ENCODE assay signal across 8 cellular contexts in the genomic region with DNA sequence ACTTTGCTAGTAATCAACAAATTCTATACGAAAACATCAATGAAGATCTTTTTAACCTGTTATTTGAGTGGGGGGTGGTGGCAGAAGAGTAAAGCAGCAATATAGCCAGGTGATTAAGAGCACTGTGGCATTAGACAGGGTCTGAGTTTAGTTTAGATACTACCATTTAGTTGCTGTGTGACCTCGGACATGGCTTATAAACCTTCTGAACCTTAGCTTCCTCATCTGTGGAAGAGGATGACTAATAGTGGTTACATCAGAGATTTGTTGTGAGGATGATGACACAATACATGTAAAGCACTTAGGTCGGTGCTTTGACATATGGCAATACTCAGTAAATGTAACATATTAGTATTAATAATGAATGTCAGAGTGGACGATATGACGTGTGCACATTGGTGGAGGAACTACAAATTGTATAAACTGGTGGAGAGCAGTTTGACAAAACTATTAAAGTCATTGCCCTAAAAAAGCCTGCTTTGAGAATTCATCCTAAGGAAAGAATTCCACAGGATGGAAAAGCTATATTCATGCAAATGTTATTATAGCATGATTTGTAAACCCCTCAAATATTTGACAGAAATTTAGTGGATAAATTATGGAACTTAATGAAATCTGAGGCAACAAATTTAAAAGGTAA. TPM values are rescaled to one million over a fixed set of nuclear protein-coding genes. Genes with fewer than 3 reads are reported as not detected.
DNase-seq lines count a peak whose midpoint lies in the region; ATAC-seq, FAIRE-seq and TF ChIP-seq lines count a peak whose summit lies in the region.

No MANE protein-coding gene starts in this region.

- no peak overlapping the region for H3K4me3 ChIP-seq in kidney epithelial cell (ENCODE audit: low read depth, low read length)

- ATAC-seq in HG02759 (IDR thresholded peaks at IDR 0.05; ENCODE audit: unreplicated experiment), result peak; percentile 74

- DNase-seq in GM18507 (ENCODE audit: extremely low spot score, insufficient read length, low read depth) (no peak), OCI-M1 (lab: John Stamatoyannopoulos, UW) (peak; percentile 65), kidney epithelial cell (ENCODE audit: low read depth) (peak; percentile 10), medulla oblongata (ENCODE audit: extremely low spot score) (no peak), NCI-H446 treated with DMSO at 0.1 percent for 48 hours (lab: John Stamatoyannopoulos, UW) (no peak), germinal center (ENCODE audit: low spot score) (no peak)
- no peak for DNase-seq in effector CD8-positive, alpha-beta T cell (lab: John Stamatoyannopoulos, UW)

- FAIRE-seq in GM18507 (lab: Jason Lieb, UNC), result peak; percentile 15

- no peak for TF ChIP-seq CTCF in kidney epithelial cell (IDR thresholded peaks at IDR 0.05; ENCODE audit: insufficient read depth, low read length, poor library complexity, severe bottlenecking)

- no peaks in the 10 kb centered on the region for H3K27me3 ChIP-seq in kidney epithelial cell (ENCODE audit: control insufficient read depth, insufficient read depth, low read length)

- no peaks in the 10 kb centered on the region for H3K36me3 ChIP-seq in kidney epithelial cell (ENCODE audit: control insufficient read depth, insufficient read depth, low read length)

RNA-seq across cellular contexts. Expression of a gene that starts 24.3 kb away (rescaled TPM):
- total RNA-seq in kidney epithelial cell, result 0.79 and 1.2 TPM in 2 replicates

RNA-seq across cellular contexts. Expression of a gene that starts 48.7 kb away (rescaled TPM):
- total RNA-seq in kidney epithelial cell, result 54.6 and 60.5 TPM in 2 replicates

RNA-seq across cellular contexts. Expression of a gene that starts 53.4 kb away (rescaled TPM):
- 48.1 and 92.4 TPM in 2 replicates for total RNA-seq in kidney epithelial cell

Comparison
In these comparisons a context has a peak if more than half of its experiments do, and no peak if none do; other contexts are left out.
1. DNase-seq: peak in OCI-M1 (single experiment) and kidney epithelial cell (single experiment); none in GM18507 (single experiment), medulla oblongata (single experiment), NCI-H446 treated with DMSO at 0.1 percent for 48 hours (single experiment), germinal center (single experiment) and effector CD8-positive, alpha-beta T cell (single experiment).